Comparison of ENCODE assay signal across 1 cellular context in the genomic region with DNA sequence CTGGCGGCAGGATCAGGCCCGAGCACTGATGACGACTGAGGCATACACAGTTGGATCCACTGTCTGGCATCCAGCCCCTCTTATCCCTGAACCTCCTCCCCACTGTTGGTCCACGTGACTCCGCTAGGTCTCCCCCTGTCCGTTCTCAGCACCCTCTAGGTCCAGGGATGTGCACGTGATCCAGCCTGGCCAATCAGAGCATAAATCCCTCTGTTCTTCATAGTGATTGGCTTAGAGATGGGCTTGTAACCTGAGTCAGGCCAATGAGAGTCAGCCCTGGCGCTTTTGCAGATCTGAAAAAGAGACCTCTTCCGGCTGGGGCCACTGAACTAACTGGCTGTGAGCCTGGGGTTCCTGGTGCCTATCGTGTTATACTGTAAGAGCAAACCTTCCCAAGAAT.
TF ChIP-seq lines count a peak whose summit lies in the region.

No MANE protein-coding gene starts in this region.

TF ChIP-seq in GM12878, 131 proteins besides CTCF, POLR2A, EP300 and RAD21 (continued from another document):
- no peak for TF ChIP-seq MTA2 (IDR thresholded peaks at IDR 0.05; ENCODE audit: low read depth)
- TF ChIP-seq, protein P1, sequence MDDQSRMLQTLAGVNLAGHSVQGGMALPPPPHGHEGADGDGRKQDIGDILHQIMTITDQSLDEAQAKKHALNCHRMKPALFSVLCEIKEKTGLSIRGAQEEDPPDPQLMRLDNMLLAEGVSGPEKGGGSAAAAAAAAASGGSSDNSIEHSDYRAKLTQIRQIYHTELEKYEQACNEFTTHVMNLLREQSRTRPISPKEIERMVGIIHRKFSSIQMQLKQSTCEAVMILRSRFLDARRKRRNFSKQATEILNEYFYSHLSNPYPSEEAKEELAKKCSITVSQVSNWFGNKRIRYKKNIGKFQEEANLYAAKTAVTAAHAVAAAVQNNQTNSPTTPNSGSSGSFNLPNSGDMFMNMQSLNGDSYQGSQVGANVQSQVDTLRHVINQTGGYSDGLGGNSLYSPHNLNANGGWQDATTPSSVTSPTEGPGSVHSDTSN (IDR thresholded peaks at IDR 0.05; ENCODE audit: insufficient replicate concordance, low read depth, low read length): peak; percentile 31
- TF ChIP-seq RUNX3 (IDR thresholded peaks at IDR 0.05; ENCODE audit: low read length): no peak
- TF ChIP-seq, protein P2, sequence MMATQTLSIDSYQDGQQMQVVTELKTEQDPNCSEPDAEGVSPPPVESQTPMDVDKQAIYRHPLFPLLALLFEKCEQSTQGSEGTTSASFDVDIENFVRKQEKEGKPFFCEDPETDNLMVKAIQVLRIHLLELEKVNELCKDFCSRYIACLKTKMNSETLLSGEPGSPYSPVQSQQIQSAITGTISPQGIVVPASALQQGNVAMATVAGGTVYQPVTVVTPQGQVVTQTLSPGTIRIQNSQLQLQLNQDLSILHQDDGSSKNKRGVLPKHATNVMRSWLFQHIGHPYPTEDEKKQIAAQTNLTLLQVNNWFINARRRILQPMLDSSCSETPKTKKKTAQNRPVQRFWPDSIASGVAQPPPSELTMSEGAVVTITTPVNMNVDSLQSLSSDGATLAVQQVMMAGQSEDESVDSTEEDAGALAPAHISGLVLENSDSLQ (IDR thresholded peaks at IDR 0.05): peak; percentile 70; the same call in 1 of the 2 replicates
- TF ChIP-seq FOS (IDR thresholded peaks at IDR 0.05; ENCODE audit: borderline replicate concordance, extremely low read depth, insufficient read length): peak; percentile 9
- TF ChIP-seq, protein P3, sequence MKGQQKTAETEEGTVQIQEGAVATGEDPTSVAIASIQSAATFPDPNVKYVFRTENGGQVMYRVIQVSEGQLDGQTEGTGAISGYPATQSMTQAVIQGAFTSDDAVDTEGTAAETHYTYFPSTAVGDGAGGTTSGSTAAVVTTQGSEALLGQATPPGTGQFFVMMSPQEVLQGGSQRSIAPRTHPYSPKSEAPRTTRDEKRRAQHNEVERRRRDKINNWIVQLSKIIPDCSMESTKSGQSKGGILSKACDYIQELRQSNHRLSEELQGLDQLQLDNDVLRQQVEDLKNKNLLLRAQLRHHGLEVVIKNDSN (IDR thresholded peaks at IDR 0.05; ENCODE audit: borderline replicate concordance, extremely low read length, insufficient read depth, low read depth, low read length): peak; percentile 61
